8 cellular contexts compared by ENCODE assay signal in the genomic region with DNA sequence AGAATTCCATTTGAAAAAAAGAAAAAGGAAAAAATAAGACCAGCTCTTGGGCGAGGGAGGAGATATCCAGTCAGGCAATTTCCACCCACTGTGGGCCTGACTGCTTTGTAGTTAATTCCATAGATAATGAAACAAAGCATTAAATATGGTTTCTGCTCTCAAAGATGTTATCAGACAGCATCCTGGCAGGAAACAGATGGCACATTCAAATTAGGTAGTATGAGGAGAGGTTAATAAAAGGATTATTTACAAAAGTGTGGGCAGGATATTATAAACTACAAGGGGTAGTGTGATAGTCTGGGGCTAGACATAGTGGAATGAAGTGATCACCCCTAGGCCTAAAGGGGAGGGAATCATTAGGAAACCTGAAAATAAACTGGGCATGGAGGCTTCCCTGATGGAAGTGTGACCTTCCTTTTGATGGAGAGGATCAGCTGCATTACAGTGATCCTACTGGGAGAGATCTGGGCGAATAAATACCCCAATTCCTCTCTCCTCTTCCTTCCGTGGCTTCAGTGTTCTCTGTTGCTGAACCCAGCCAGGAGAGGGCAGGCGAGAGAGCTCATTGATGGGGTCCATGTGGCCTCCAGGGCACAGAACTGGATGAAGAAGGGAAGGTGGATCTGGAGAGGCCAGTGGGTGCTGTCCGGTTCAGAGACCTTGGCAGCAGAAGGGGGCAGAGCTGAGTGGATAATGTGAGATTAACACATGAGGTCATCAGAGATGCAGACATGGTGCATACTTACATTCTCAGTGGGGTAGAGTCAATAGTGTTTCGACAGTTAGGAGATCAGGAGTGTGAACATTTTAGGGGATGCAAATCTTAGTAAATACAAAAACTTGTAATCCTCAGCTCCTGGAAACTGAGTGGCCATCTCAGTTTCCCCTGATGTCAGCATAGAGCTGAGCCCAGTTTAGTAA.
DNase-seq lines count a peak whose midpoint lies in the region; ATAC-seq and TF ChIP-seq lines count a peak whose summit lies in the region.

No MANE protein-coding gene starts in this region.

- H3K4me3 ChIP-seq in MM.1S (ENCODE audit: low read length) (no peak overlapping the region), kidney epithelial cell (ENCODE audit: low read depth, low read length) (no peak overlapping the region), esophagus squamous epithelium (no peak overlapping the region)

- H3F3A ChIP-seq in MM.1S (ENCODE audit: insufficient read depth, low read length), result no peaks in the 10 kb centered on the region

- ATAC-seq in GM19372 (IDR thresholded peaks at IDR 0.05; ENCODE audit: low read depth, unreplicated experiment) (peak; percentile 54), HG03135 (IDR thresholded peaks at IDR 0.05; ENCODE audit: unreplicated experiment) (no peak)
- no peak for ATAC-seq in activated CD8-positive, alpha-beta T cell treated with anti-CD3 and anti-CD28 coated beads, Interleukin-2, amount 10 ng/mL, durations not matched to agents 7 days and 5 days

- H3K27ac ChIP-seq in MM.1S (ENCODE audit: low read length) (no peak overlapping the region), esophagus squamous epithelium (no peak overlapping the region)

- no peak overlapping the region for H3K4me2 ChIP-seq in MM.1S (ENCODE audit: low read depth, low read length)

- no peaks in the 10 kb centered on the region for H3K9me3 Mint-ChIP-seq in activated CD8-positive, alpha-beta T cell treated with anti-CD3 and anti-CD28 coated beads, Interleukin-2, amount 10 ng/mL, durations not matched to agents 7 days and 5 days (ENCODE audit: insufficient read depth)

- H3K4me1 Mint-ChIP-seq in activated CD8-positive, alpha-beta T cell treated with anti-CD3 and anti-CD28 coated beads, Interleukin-2, amount 10 ng/mL, durations not matched to agents 7 days and 5 days (ENCODE audit: low read depth), result no peaks in the 10 kb centered on the region

- H3K27me3 ChIP-seq in MM.1S (replicated peaks; ENCODE audit: insufficient read depth, low read length) (no peaks in the 10 kb centered on the region), kidney epithelial cell (ENCODE audit: control insufficient read depth, insufficient read depth, low read length) (no peaks in the 10 kb centered on the region), esophagus squamous epithelium (no peaks in the 10 kb centered on the region)

- H3K36me3 ChIP-seq in MM.1S (replicated peaks; ENCODE audit: insufficient read depth, low read length), result no peaks in the 10 kb centered on the region
- H3K36me3 ChIP-seq in kidney epithelial cell (ENCODE audit: control insufficient read depth, insufficient read depth, low read length), result no peaks in the 10 kb centered on the region
- no peaks in the 10 kb centered on the region for H3K36me3 ChIP-seq in esophagus squamous epithelium

- DNase-seq in DMS153 (lab: John Stamatoyannopoulos, UW), result peak; percentile 66
- DNase-seq in MM.1S, result no peak
- peak; percentile 24 for DNase-seq in activated CD8-positive, alpha-beta T cell treated with anti-CD3 and anti-CD28 coated beads, Interleukin-2, amount 10 ng/mL, durations not matched to agents 7 days and 5 days
- DNase-seq in kidney epithelial cell (ENCODE audit: low read depth), result no peak
- DNase-seq in esophagus squamous epithelium (lab: John Stamatoyannopoulos, UW), result no peak
- no peak for DNase-seq in activated effector memory CD4-positive, alpha-beta T cell treated with Interleukin-2 at 50 U/mL for 16 hours

- no peak overlapping the region for H3K27ac Mint-ChIP-seq in activated CD8-positive, alpha-beta T cell treated with anti-CD3 and anti-CD28 coated beads, Interleukin-2, amount 10 ng/mL, durations not matched to agents 7 days and 5 days

- CTCF ChIA-PET in activated CD8-positive, alpha-beta T cell treated with anti-CD3 and anti-CD28 coated beads, Interleukin-2, amount 10 ng/mL, durations not matched to agents 7 days and 5 days (lab: Charles Lee), result interaction anchor here (1.0 kb wide), 1 partner anchor 736 kb away, joined by 4 read pairs; no protein-coding TSS in a partner anchor

- TF ChIP-seq POLR2A in esophagus squamous epithelium (IDR thresholded peaks at IDR 0.05), result no peak

- H2AFZ ChIP-seq in MM.1S (ENCODE audit: low read length), result no peak overlapping the region

- no peaks in the 10 kb centered on the region for H3K9me3 ChIP-seq in MM.1S (replicated peaks; ENCODE audit: insufficient read depth, low read length)
- H3K9me3 ChIP-seq in esophagus squamous epithelium, result no peaks in the 10 kb centered on the region

- WGBS in esophagus squamous epithelium, 2 donors, result 45 to 58% methylated on average over 6 of the region's 6 CpGs

- TF ChIP-seq CTCF in MM.1S (IDR thresholded peaks at IDR 0.05; ENCODE audit: low read length), result peak; percentile 45
- peak; percentile 59 for TF ChIP-seq CTCF in kidney epithelial cell (IDR thresholded peaks at IDR 0.05; ENCODE audit: insufficient read depth, low read length, poor library complexity, severe bottlenecking)
- TF ChIP-seq CTCF in esophagus squamous epithelium (IDR thresholded peaks at IDR 0.05), result peak in 3 of 6 experiments; percentile 18 to 37 (median 24)

- H4K20me1 ChIP-seq in MM.1S (ENCODE audit: insufficient read depth, low read length), result no peaks in the 10 kb centered on the region

- intact Hi-C loops in esophagus squamous epithelium (cut with DNase I), result no loop called here

- H3K27me3 Mint-ChIP-seq in activated CD8-positive, alpha-beta T cell treated with anti-CD3 and anti-CD28 coated beads, Interleukin-2, amount 10 ng/mL, durations not matched to agents 7 days and 5 days (ENCODE audit: low read depth), result no peaks in the 10 kb centered on the region

- no peak overlapping the region for H3K9ac ChIP-seq in MM.1S (ENCODE audit: low read length)

- no peaks in the 10 kb centered on the region for H3K79me2 ChIP-seq in MM.1S (ENCODE audit: low read length)

- H3K36me3 Mint-ChIP-seq in activated CD8-positive, alpha-beta T cell treated with anti-CD3 and anti-CD28 coated beads, Interleukin-2, amount 10 ng/mL, durations not matched to agents 7 days and 5 days (ENCODE audit: low read depth), result no peaks in the 10 kb centered on the region

- H3K4me1 ChIP-seq in MM.1S (ENCODE audit: low read length) (no peaks in the 10 kb centered on the region), esophagus squamous epithelium (no peaks in the 10 kb centered on the region)

- H3K9me2 ChIP-seq in MM.1S (replicated peaks; ENCODE audit: insufficient read depth, low read length), result no peaks in the 10 kb centered on the region

- POLR2A ChIA-PET in activated CD8-positive, alpha-beta T cell treated with anti-CD3 and anti-CD28 coated beads, Interleukin-2, amount 10 ng/mL, durations not matched to agents 7 days and 5 days (lab: Charles Lee), result no interaction called here

- H3K4me3 Mint-ChIP-seq in activated CD8-positive, alpha-beta T cell treated with anti-CD3 and anti-CD28 coated beads, Interleukin-2, amount 10 ng/mL, durations not matched to agents 7 days and 5 days, result no peak overlapping the region

Comparison
In these comparisons a context has a peak if more than half of its experiments do, and no peak if none do; other contexts are left out.
1. DNase-seq: peak in DMS153 (single experiment) and activated CD8-positive, alpha-beta T cell treated with anti-CD3 and anti-CD28 coated beads, Interleukin-2, amount 10 ng/mL, durations not matched to agents 7 days and 5 days (single experiment); none in MM.1S (single experiment), kidney epithelial cell (single experiment), esophagus squamous epithelium (single experiment) and activated effector memory CD4-positive, alpha-beta T cell treated with Interleukin-2 at 50 U/mL for 16 hours (single experiment).